ENCODE assay signal across 13 cellular contexts in the genomic region with DNA sequence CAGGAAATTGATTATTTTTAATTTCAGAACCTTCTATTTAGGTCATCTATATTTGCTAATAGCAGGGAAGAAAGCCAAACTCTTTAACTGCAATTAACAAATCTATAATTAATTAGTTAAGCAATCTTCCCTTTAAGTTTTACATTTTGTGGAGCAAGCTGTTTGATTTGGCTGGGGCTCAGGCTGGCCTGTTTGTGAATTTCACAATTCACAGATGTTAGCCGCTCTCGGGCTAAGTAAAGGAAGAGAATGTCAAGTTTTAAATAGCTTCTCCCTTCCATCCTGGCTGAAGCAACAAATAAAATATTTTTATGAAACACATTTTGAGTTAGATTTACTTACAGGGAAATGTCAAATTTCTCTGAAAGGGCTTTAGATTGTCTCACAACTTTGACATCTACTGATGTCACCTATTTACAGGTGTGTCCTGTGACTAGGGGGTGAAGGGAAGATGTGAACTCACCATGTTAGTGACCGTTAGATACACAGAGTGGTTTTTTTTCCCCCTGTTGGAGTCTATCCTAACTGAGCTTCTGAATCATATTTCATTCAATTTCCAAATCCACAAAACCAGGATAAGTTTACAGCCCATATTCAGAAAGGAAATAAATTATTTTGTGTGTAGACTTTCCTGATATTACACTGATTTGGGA. TPM values are rescaled to one million over a fixed set of nuclear protein-coding genes. Genes with fewer than 3 reads are reported as not detected.
DNase-seq lines count a peak whose midpoint lies in the region; ATAC-seq and TF ChIP-seq lines count a peak whose summit lies in the region.
"Had no signal": no experiment of that assay in that cellular context is flagged by ENCODE, and none has a peak within 500 bp of the region (broad histone marks: within the 10 kb centered on the region; RNA-seq: fewer than 3 reads in every experiment).

No MANE protein-coding gene starts in this region.

- intact Hi-C loops in PC-9 (cut with micrococcal nuclease; ENCODE audit: unreplicated experiment), result no loop called here

- 0 out of 2 replicates have a peak overlapping the region, but pooled peaks have one; percentile 24 for H2AFZ ChIP-seq in PC-9

- CTCF ChIA-PET in PC-9 (lab: Charles Lee), result no interaction called here

- H3K36me3 ChIP-seq in PC-9 (ENCODE audit: low read depth) (no peaks in the 10 kb centered on the region), brain microvascular endothelial cell (replicated peaks) (no peaks in the 10 kb centered on the region)
- H3K36me3 ChIP-seq: uterus had no signal

- H3K4me1 ChIP-seq in PC-9 (replicated peaks; ENCODE audit: insufficient read depth), result no peaks in the 10 kb centered on the region
- H3K4me1 ChIP-seq: uterus had no signal

- POLR2A ChIA-PET in PC-9 (lab: Charles Lee; ENCODE audit: unreplicated experiment), result no interaction called here

- no peak overlapping the region for H3K4me2 ChIP-seq in PC-9

- H3K27me3 ChIP-seq in PC-9 (ENCODE audit: insufficient read depth, low read depth) (no peaks in the 10 kb centered on the region), brain microvascular endothelial cell (replicated peaks) (no peaks in the 10 kb centered on the region)
- H3K27me3 ChIP-seq: uterus had no signal

- no peak overlapping the region for H3K4me3 ChIP-seq in PC-9
- no peak overlapping the region for H3K4me3 ChIP-seq in foreskin fibroblast (ENCODE audit: low read depth in 1 of 2, low read length in 2 of 2)
- H3K4me3 ChIP-seq in brain microvascular endothelial cell (ENCODE audit: low read depth, low read length), result no peak overlapping the region
- H3K4me3 ChIP-seq: uterus had no signal

- no peaks in the 10 kb centered on the region for H3K9me3 Mint-ChIP-seq in stimulated activated effector memory CD8-positive, alpha-beta T cell treated with anti-CD3 and anti-CD28 coated beads, Interleukin-12 subunit alpha, Interleukin-12 subunit beta, amount 100 ng/mL, for 72 hours
- H3K9me3 Mint-ChIP-seq: activated CD8-positive, alpha-beta T cell treated with anti-CD3 and anti-CD28 coated beads for 36 hours had no signal

- ATAC-seq in stimulated activated effector memory CD8-positive, alpha-beta T cell treated with anti-CD3 and anti-CD28 coated beads, Interleukin-12 subunit alpha, Interleukin-12 subunit beta, amount 100 ng/mL, for 72 hours, result no peak
- ATAC-seq: activated CD8-positive, alpha-beta T cell treated with anti-CD3 and anti-CD28 coated beads for 36 hours had no signal

- no peaks in the 10 kb centered on the region for H3K36me3 Mint-ChIP-seq in stimulated activated effector memory CD8-positive, alpha-beta T cell treated with anti-CD3 and anti-CD28 coated beads, Interleukin-12 subunit alpha, Interleukin-12 subunit beta, amount 100 ng/mL, for 72 hours

- H3K4me3 Mint-ChIP-seq in stimulated activated effector memory CD8-positive, alpha-beta T cell treated with anti-CD3 and anti-CD28 coated beads, Interleukin-12 subunit alpha, Interleukin-12 subunit beta, amount 100 ng/mL, for 72 hours, result peak overlapping the region; percentile 45
- H3K4me3 Mint-ChIP-seq: activated CD8-positive, alpha-beta T cell treated with anti-CD3 and anti-CD28 coated beads for 36 hours had no signal

- no peak for TF ChIP-seq CTCF in PC-9 (conservative IDR thresholded peaks at IDR 0.05)
- TF ChIP-seq CTCF in foreskin fibroblast (IDR thresholded peaks at IDR 0.05; ENCODE audit: low read depth, low read length), result no peak
- no peak for TF ChIP-seq CTCF in brain microvascular endothelial cell (IDR thresholded peaks at IDR 0.05; ENCODE audit: low read depth, low read length, missing control alignments)

- no peak overlapping the region for H3K27ac ChIP-seq in PC-9
- H3K27ac ChIP-seq in brain microvascular endothelial cell, result no peak overlapping the region

- in situ Hi-C loops in brain microvascular endothelial cell (cut with HindIII; ENCODE audit: low pct_ligation_motif_present, low sequenced_read_pairs), result no loop called here

- no peaks in the 10 kb centered on the region for H3K79me2 ChIP-seq in PC-9 (ENCODE audit: low read depth)

- peaks cover 17% of the 10 kb centered on the region for H3K4me1 Mint-ChIP-seq in stimulated activated effector memory CD8-positive, alpha-beta T cell treated with anti-CD3 and anti-CD28 coated beads, Interleukin-12 subunit alpha, Interleukin-12 subunit beta, amount 100 ng/mL, for 72 hours

- no peaks in the 10 kb centered on the region for H3K9me2 ChIP-seq in PC-9 (ENCODE audit: insufficient read depth)

- H3F3A ChIP-seq in PC-9 (ENCODE audit: insufficient read depth, low read depth), result no peaks in the 10 kb centered on the region

- peak; percentile 74 for DNase-seq in SIG-M5 treated with dmso at 0.1 percent for 504 hours (lab: John Stamatoyannopoulos, UW; ENCODE audit: unreplicated experiment)
- DNase-seq in SIG-M5 (lab: John Stamatoyannopoulos, UW), result no peak
- DNase-seq in PC-9, result no peak
- peak; percentile 24 to 29 for DNase-seq in foreskin fibroblast
- DNase-seq in stimulated activated effector memory CD8-positive, alpha-beta T cell treated with anti-CD3 and anti-CD28 coated beads, Interleukin-12 subunit alpha, Interleukin-12 subunit beta, amount 100 ng/mL, for 72 hours (ENCODE audit: low spot score in 2 of 2), result no peak
- DNase-seq in brain microvascular endothelial cell, result no peak
- DNase-seq in islet precursor cell, result no peak
- no peak for DNase-seq in AML-193 (lab: John Stamatoyannopoulos, UW)
- DNase-seq: 8988T, H7, KG1 had no signal

- peak overlapping the region; percentile 13 for H3K27ac Mint-ChIP-seq in stimulated activated effector memory CD8-positive, alpha-beta T cell treated with anti-CD3 and anti-CD28 coated beads, Interleukin-12 subunit alpha, Interleukin-12 subunit beta, amount 100 ng/mL, for 72 hours
- H3K27ac Mint-ChIP-seq: activated CD8-positive, alpha-beta T cell treated with anti-CD3 and anti-CD28 coated beads for 36 hours had no signal

- H3K9me3 ChIP-seq in PC-9 (ENCODE audit: insufficient read depth, low read depth), result peaks cover 5% of the 10 kb centered on the region; the same call in 1 of the 2 replicates
- H3K9me3 ChIP-seq: uterus had no signal

- no peaks in the 10 kb centered on the region for H4K20me1 ChIP-seq in PC-9 (ENCODE audit: insufficient read depth)

- no TSS peak for BruUV-seq in PC-9 (replicated peaks; lab: Mats Ljungman, UMichigan)

RNA-seq across cellular contexts. Expression of a gene that starts 1.3 kb away (rescaled TPM):
- 0.65 and 3.6 TPM in 2 replicates for total RNA-seq in PC-9 (2021)
- total RNA-seq: H7 had no signal

Comparison
In these comparisons a context has a peak if more than half of its experiments do, and no peak if none do; other contexts are left out.
1. DNase-seq: peak in SIG-M5 treated with dmso at 0.1 percent for 504 hours (single experiment) and foreskin fibroblast (2 of 2); none in SIG-M5 (single experiment), PC-9 (0 of 2), stimulated activated effector memory CD8-positive, alpha-beta T cell treated with anti-CD3 and anti-CD28 coated beads, Interleukin-12 subunit alpha, Interleukin-12 subunit beta, amount 100 ng/mL, for 72 hours (0 of 2), brain microvascular endothelial cell (single experiment), islet precursor cell (single experiment) and AML-193 (0 of 2).